8 cellular contexts compared by ENCODE assay signal in genomic region chr12:7190268-7191055, GRCh38. TPM values are rescaled to one million over a fixed set of nuclear protein-coding genes. Genes with fewer than 3 reads are reported as not detected.
DNase-seq lines count a peak whose midpoint lies in the region; ATAC-seq and TF ChIP-seq lines count a peak whose summit lies in the region.

No MANE protein-coding gene starts in this region.

- no peaks in the 10 kb centered on the region for H3K9me3 ChIP-seq in neuronal stem cell (replicated peaks in 1 of 2; ENCODE audit: control insufficient read depth in 2 of 2, insufficient read depth in 1 of 2, low read depth in 1 of 2, low read length in 2 of 2)

- H2AFZ ChIP-seq in neuronal stem cell (ENCODE audit: low read length): peak overlapping the region; percentile 99

- H3K9ac ChIP-seq in neuronal stem cell (ENCODE audit: low read depth, low read length, poor library complexity): peak overlapping the region; percentile 96

- H2BK120ac ChIP-seq in neuronal stem cell (ENCODE audit: low read depth, low read length): no peak overlapping the region

- peaks cover 0 to 14% of the 10 kb centered on the region in 2 donors for H3K36me3 Mint-ChIP-seq in activated T-cell treated with anti-CD3 and anti-CD28 coated beads, Interleukin-2, amount 50 U/mL, for 72 hours (ENCODE audit: insufficient read depth in 2 of 2)

- peak overlapping the region; percentile 53 for H3K27ac ChIP-seq in neuronal stem cell (replicated peaks; ENCODE audit: low read length)

- no peaks in the 10 kb centered on the region for H3K27me3 Mint-ChIP-seq in activated T-cell treated with anti-CD3 and anti-CD28 coated beads, Interleukin-2, amount 50 U/mL, for 72 hours (ENCODE audit: low read depth)

- peak overlapping the region; percentile 97 for H2BK15ac ChIP-seq in neuronal stem cell (ENCODE audit: low read length)

- H3K4ac ChIP-seq in neuronal stem cell (ENCODE audit: low read length): peak overlapping the region; percentile 85

- peaks cover 9 to 10% of the 10 kb centered on the region in 2 donors for H3K4me1 ChIP-seq in neuronal stem cell (ENCODE audit: control insufficient read depth in 2 of 2, insufficient read depth in 1 of 2, low read depth in 1 of 2, low read length in 2 of 2)

- no peak overlapping the region for H4K91ac ChIP-seq in neuronal stem cell (ENCODE audit: low read depth, low read length, poor library complexity)

- DNase-seq in LHCN-M2 (ENCODE audit: low read depth) (peak; percentile 6), germinal center (ENCODE audit: low spot score) (peak; percentile 33), neuronal stem cell (ENCODE audit: low spot score) (no peak), NCI-H2196 treated with DMSO at 0.1 percent for 48 hours (lab: John Stamatoyannopoulos, UW; ENCODE audit: unreplicated experiment) (no peak)
- DNase-seq in activated T-cell treated with anti-CD3 and anti-CD28 coated beads, Interleukin-2, amount 50 U/mL, for 72 hours: peak; percentile 19 to 23

- peak overlapping the region; percentile 76 for H3K23ac ChIP-seq in neuronal stem cell (ENCODE audit: low read depth, low read length, poor library complexity)

- H3K4me3 ChIP-seq in GM12875 (ENCODE audit: low read depth, low read length): peak overlapping the region; percentile 94
- peak overlapping the region; percentile 91 to 98 for H3K4me3 ChIP-seq in neuronal stem cell (ENCODE audit: low read length in 2 of 2)

- peaks cover 0 to under 1% (median 0%) of the 10 kb centered on the region in 3 experiments for H3K27me3 ChIP-seq in neuronal stem cell (ENCODE audit: control insufficient read depth in 3 of 3, insufficient read depth in 3 of 3, low read depth in 1 of 3, low read length in 3 of 3)

- peak overlapping the region; percentile 84 for H3K4me2 ChIP-seq in neuronal stem cell (ENCODE audit: insufficient read depth, low read length, poor library complexity, severe bottlenecking)

- no peaks in the 10 kb centered on the region for H3K9me3 Mint-ChIP-seq in activated T-cell treated with anti-CD3 and anti-CD28 coated beads, Interleukin-2, amount 50 U/mL, for 72 hours

- peak overlapping the region; percentile 47 for H3K27ac Mint-ChIP-seq in activated T-cell treated with anti-CD3 and anti-CD28 coated beads, Interleukin-2, amount 50 U/mL, for 72 hours

- peak overlapping the region; percentile 91 for H3K14ac ChIP-seq in neuronal stem cell (ENCODE audit: low read length)

- no peak overlapping the region for H4K8ac ChIP-seq in neuronal stem cell (ENCODE audit: low read depth, low read length)

- TF ChIP-seq CTCF in GM12875 (IDR thresholded peaks at IDR 0.05; ENCODE audit: borderline replicate concordance, insufficient read depth, low read depth, low read length): no peak

- H3K18ac ChIP-seq in neuronal stem cell (ENCODE audit: low read length): peak overlapping the region; percentile 100

- H3K36me3 ChIP-seq in neuronal stem cell (replicated peaks in 1 of 2; ENCODE audit: control insufficient read depth in 2 of 2, insufficient read depth in 2 of 2, low read length in 2 of 2): peaks cover 8 to 25% of the 10 kb centered on the region in 2 donors

- peak overlapping the region; percentile 84 for H2AK5ac ChIP-seq in neuronal stem cell (ENCODE audit: low read depth, low read length)

- peak overlapping the region; percentile 88 for H2BK5ac ChIP-seq in neuronal stem cell (ENCODE audit: low read length)

- WGBS in neuronal stem cell (ENCODE audit: extremely low coverage in 2 of 2, insufficient read length in 2 of 2, insufficient replicate concordance in 1 of 2), 2 donors: no CpG with 5 or more reads among the region's 17 CpGs

- ATAC-seq in activated T-cell treated with anti-CD3 and anti-CD28 coated beads, Interleukin-2, amount 50 U/mL, for 72 hours (replicated peaks in 1 of 2): no peak
- ATAC-seq in HG02571 (IDR thresholded peaks at IDR 0.05; ENCODE audit: unreplicated experiment) (no peak), HG03469 (IDR thresholded peaks at IDR 0.05; ENCODE audit: unreplicated experiment) (no peak)

- H3K79me1 ChIP-seq in neuronal stem cell (ENCODE audit: low read depth, low read length): no peaks in the 10 kb centered on the region

- H3K4me3 Mint-ChIP-seq in activated T-cell treated with anti-CD3 and anti-CD28 coated beads, Interleukin-2, amount 50 U/mL, for 72 hours: peak overlapping the region; percentile 87 to 96

- H3K4me1 Mint-ChIP-seq in activated T-cell treated with anti-CD3 and anti-CD28 coated beads, Interleukin-2, amount 50 U/mL, for 72 hours (ENCODE audit: low read depth): peaks cover 47% of the 10 kb centered on the region

- H2BK12ac ChIP-seq in neuronal stem cell (ENCODE audit: low read length): peak overlapping the region; percentile 67

RNA-seq across cellular contexts. Expression of gene PEX5, which starts 1.0 kb away (rescaled TPM):
- total RNA-seq in LHCN-M2 (2014; rRNA removed): 21.2 TPM in 2 replicates
- 19.1 TPM for polyA plus RNA-seq in LHCN-M2 (2012)
- total RNA-seq in activated T-cell treated with anti-CD3 and anti-CD28 coated beads, Interleukin-2, amount 50 U/mL, for 72 hours: 10 to 100 TPM; 25.4 to 35.2 TPM
- 21.3 TPM for polyA plus RNA-seq in neuronal stem cell (2013, experiment 1 of 2)
- 22.3 TPM for polyA plus RNA-seq in neuronal stem cell (2013, experiment 2 of 2)

Comparison
In these comparisons a context has a peak if more than half of its experiments do, and no peak if none do; other contexts are left out.
1. DNase-seq: peak in LHCN-M2 (single experiment), activated T-cell treated with anti-CD3 and anti-CD28 coated beads, Interleukin-2, amount 50 U/mL, for 72 hours (2 of 2) and germinal center (single experiment); none in neuronal stem cell (single experiment) and NCI-H2196 treated with DMSO at 0.1 percent for 48 hours (single experiment).